ENCODE assay signal across 1 cellular context in the genomic region with DNA sequence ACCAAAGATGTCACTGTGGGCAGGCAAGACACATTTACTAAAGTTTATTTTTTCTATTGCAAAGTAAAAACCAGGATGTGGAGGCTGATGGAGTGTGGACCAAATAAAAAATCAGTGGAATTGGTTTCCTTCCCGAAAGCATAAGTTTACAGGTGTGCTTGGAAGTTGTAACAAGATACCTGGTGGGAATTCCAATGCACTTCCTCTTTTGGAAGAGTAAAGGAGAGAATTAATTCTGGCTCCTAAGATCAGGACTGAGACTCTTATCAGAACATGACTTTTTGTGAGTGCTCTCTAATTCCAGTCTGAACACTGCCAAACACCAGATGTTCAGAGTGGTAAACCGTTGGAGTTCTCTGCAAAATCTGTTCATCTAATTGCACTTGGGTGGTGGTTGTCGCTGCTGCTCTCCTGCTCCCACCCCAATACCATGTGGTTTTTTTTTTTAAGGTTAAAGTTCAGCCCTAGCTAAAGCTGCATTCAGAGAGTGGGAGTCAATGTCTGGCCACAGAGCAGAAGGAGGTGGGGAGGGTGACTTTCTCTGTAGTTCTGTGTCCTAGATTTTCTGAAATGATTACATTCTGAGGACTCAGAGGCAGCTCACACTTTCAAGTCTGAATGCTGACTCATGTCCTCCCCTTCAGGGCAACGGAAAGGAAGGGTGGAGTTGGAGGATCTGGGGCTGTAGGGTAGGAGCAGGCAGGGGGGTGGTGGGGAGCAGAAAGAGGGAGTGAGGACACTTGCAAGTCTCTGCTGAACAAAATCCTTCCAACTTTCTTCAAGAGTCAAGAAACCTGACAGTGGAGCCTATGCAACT.
A peak's percentile ranks its signal among the peaks of the same experiment; 100 is the strongest.
TF ChIP-seq lines count a peak whose summit lies in the region.

No MANE protein-coding gene starts in this region.

TF ChIP-seq in K562, 482 proteins besides CTCF, POLR2A, EP300 and RAD21 (continued from another document and continues in another):
- TF ChIP-seq, protein P1, sequence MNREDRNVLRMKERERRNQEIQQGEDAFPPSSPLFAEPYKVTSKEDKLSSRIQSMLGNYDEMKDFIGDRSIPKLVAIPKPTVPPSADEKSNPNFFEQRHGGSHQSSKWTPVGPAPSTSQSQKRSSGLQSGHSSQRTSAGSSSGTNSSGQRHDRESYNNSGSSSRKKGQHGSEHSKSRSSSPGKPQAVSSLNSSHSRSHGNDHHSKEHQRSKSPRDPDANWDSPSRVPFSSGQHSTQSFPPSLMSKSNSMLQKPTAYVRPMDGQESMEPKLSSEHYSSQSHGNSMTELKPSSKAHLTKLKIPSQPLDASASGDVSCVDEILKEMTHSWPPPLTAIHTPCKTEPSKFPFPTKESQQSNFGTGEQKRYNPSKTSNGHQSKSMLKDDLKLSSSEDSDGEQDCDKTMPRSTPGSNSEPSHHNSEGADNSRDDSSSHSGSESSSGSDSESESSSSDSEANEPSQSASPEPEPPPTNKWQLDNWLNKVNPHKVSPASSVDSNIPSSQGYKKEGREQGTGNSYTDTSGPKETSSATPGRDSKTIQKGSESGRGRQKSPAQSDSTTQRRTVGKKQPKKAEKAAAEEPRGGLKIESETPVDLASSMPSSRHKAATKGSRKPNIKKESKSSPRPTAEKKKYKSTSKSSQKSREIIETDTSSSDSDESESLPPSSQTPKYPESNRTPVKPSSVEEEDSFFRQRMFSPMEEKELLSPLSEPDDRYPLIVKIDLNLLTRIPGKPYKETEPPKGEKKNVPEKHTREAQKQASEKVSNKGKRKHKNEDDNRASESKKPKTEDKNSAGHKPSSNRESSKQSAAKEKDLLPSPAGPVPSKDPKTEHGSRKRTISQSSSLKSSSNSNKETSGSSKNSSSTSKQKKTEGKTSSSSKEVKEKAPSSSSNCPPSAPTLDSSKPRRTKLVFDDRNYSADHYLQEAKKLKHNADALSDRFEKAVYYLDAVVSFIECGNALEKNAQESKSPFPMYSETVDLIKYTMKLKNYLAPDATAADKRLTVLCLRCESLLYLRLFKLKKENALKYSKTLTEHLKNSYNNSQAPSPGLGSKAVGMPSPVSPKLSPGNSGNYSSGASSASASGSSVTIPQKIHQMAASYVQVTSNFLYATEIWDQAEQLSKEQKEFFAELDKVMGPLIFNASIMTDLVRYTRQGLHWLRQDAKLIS (CRISPR knock-in tag; IDR thresholded peaks at IDR 0.05), result no peak
- no peak for TF ChIP-seq PML (IDR thresholded peaks at IDR 0.05; ENCODE audit: low read length)
- peak; percentile 45 for TF ChIP-seq HDAC3 (IDR thresholded peaks at IDR 0.05; ENCODE audit: borderline replicate concordance, partially characterized antibody)
- TF ChIP-seq, protein P2, sequence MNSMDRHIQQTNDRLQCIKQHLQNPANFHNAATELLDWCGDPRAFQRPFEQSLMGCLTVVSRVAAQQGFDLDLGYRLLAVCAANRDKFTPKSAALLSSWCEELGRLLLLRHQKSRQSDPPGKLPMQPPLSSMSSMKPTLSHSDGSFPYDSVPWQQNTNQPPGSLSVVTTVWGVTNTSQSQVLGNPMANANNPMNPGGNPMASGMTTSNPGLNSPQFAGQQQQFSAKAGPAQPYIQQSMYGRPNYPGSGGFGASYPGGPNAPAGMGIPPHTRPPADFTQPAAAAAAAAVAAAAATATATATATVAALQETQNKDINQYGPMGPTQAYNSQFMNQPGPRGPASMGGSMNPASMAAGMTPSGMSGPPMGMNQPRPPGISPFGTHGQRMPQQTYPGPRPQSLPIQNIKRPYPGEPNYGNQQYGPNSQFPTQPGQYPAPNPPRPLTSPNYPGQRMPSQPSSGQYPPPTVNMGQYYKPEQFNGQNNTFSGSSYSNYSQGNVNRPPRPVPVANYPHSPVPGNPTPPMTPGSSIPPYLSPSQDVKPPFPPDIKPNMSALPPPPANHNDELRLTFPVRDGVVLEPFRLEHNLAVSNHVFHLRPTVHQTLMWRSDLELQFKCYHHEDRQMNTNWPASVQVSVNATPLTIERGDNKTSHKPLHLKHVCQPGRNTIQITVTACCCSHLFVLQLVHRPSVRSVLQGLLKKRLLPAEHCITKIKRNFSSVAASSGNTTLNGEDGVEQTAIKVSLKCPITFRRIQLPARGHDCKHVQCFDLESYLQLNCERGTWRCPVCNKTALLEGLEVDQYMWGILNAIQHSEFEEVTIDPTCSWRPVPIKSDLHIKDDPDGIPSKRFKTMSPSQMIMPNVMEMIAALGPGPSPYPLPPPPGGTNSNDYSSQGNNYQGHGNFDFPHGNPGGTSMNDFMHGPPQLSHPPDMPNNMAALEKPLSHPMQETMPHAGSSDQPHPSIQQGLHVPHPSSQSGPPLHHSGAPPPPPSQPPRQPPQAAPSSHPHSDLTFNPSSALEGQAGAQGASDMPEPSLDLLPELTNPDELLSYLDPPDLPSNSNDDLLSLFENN (IDR thresholded peaks at IDR 0.05; ENCODE audit: low read depth in 2 of 2, low read length in 2 of 2), result no peak
- TF ChIP-seq, protein P3, sequence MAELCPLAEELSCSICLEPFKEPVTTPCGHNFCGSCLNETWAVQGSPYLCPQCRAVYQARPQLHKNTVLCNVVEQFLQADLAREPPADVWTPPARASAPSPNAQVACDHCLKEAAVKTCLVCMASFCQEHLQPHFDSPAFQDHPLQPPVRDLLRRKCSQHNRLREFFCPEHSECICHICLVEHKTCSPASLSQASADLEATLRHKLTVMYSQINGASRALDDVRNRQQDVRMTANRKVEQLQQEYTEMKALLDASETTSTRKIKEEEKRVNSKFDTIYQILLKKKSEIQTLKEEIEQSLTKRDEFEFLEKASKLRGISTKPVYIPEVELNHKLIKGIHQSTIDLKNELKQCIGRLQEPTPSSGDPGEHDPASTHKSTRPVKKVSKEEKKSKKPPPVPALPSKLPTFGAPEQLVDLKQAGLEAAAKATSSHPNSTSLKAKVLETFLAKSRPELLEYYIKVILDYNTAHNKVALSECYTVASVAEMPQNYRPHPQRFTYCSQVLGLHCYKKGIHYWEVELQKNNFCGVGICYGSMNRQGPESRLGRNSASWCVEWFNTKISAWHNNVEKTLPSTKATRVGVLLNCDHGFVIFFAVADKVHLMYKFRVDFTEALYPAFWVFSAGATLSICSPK (IDR thresholded peaks at IDR 0.05; ENCODE audit: borderline replicate concordance), result no peak
- TF ChIP-seq ZNF764 (CRISPR knock-in tag; IDR thresholded peaks at IDR 0.05; ENCODE audit: low read depth), result no peak
- no peak for TF ChIP-seq NONO (IDR thresholded peaks at IDR 0.05; ENCODE audit: low read depth in 2 of 2, low read length in 1 of 2)
- peak; percentile 53 to 81; a peak in 3 of 4 replicates for TF ChIP-seq ARNT (IDR thresholded peaks at IDR 0.05)
- no peak for TF ChIP-seq RBM39 (optimal IDR thresholded peaks at IDR 0.05; ENCODE audit: low read depth, low read length)
- TF ChIP-seq ZNF589 (CRISPR knock-in tag; IDR thresholded peaks at IDR 0.05; ENCODE audit: low read depth), result 0 out of 2 replicates have a peak, but pooled peaks have one; percentile 24
- no peak for TF ChIP-seq PHF20 (IDR thresholded peaks at IDR 0.05; ENCODE audit: partially characterized antibody)
- TF ChIP-seq, protein P4, sequence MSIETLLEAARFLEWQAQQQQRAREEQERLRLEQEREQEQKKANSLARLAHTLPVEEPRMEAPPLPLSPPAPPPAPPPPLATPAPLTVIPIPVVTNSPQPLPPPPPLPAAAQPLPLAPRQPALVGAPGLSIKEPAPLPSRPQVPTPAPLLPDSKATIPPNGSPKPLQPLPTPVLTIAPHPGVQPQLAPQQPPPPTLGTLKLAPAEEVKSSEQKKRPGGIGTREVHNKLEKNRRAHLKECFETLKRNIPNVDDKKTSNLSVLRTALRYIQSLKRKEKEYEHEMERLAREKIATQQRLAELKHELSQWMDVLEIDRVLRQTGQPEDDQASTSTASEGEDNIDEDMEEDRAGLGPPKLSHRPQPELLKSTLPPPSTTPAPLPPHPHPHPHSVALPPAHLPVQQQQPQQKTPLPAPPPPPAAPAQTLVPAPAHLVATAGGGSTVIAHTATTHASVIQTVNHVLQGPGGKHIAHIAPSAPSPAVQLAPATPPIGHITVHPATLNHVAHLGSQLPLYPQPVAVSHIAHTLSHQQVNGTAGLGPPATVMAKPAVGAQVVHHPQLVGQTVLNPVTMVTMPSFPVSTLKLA (conservative IDR thresholded peaks at IDR 0.05), result peak in 1 of 2 experiments; percentile 66; a peak in 2 of 4 replicates
- TF ChIP-seq, protein P5, sequence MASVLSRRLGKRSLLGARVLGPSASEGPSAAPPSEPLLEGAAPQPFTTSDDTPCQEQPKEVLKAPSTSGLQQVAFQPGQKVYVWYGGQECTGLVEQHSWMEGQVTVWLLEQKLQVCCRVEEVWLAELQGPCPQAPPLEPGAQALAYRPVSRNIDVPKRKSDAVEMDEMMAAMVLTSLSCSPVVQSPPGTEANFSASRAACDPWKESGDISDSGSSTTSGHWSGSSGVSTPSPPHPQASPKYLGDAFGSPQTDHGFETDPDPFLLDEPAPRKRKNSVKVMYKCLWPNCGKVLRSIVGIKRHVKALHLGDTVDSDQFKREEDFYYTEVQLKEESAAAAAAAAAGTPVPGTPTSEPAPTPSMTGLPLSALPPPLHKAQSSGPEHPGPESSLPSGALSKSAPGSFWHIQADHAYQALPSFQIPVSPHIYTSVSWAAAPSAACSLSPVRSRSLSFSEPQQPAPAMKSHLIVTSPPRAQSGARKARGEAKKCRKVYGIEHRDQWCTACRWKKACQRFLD (CRISPR knock-in tag; IDR thresholded peaks at IDR 0.05), result peak; percentile 64; the same call in 1 of the 2 replicates
- no peak for TF ChIP-seq HIVEP1 (CRISPR knock-in tag; IDR thresholded peaks at IDR 0.05)
- TF ChIP-seq, protein P6, sequence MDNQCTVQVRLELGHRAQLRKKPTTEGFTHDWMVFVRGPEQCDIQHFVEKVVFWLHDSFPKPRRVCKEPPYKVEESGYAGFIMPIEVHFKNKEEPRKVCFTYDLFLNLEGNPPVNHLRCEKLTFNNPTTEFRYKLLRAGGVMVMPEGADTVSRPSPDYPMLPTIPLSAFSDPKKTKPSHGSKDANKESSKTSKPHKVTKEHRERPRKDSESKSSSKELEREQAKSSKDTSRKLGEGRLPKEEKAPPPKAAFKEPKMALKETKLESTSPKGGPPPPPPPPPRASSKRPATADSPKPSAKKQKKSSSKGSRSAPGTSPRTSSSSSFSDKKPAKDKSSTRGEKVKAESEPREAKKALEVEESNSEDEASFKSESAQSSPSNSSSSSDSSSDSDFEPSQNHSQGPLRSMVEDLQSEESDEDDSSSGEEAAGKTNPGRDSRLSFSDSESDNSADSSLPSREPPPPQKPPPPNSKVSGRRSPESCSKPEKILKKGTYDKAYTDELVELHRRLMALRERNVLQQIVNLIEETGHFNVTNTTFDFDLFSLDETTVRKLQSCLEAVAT (IDR thresholded peaks at IDR 0.05), result peak; percentile 10 to 37; a peak in 1 of 4 replicates
- TF ChIP-seq FOXK2 (conservative IDR thresholded peaks at IDR 0.05 in 1 of 2, IDR thresholded peaks at IDR 0.05 in 1 of 2; ENCODE audit: low read depth in 2 of 2), result peak in 1 of 2 experiments; percentile 57; a peak in 3 of 4 replicates
- TF ChIP-seq ARID1B (IDR thresholded peaks at IDR 0.05), result peak; percentile 88
- TF ChIP-seq PHB (CRISPR knock-in tag; IDR thresholded peaks at IDR 0.05), result no peak
- TF ChIP-seq, protein P7, sequence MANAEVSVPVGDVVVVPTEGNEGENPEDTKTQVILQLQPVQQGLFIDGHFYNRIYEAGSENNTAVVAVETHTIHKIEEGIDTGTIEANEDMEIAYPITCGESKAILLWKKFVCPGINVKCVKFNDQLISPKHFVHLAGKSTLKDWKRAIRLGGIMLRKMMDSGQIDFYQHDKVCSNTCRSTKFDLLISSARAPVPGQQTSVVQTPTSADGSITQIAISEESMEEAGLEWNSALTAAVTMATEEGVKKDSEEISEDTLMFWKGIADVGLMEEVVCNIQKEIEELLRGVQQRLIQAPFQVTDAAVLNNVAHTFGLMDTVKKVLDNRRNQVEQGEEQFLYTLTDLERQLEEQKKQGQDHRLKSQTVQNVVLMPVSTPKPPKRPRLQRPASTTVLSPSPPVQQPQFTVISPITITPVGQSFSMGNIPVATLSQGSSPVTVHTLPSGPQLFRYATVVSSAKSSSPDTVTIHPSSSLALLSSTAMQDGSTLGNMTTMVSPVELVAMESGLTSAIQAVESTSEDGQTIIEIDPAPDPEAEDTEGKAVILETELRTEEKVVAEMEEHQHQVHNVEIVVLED (CRISPR knock-in tag; IDR thresholded peaks at IDR 0.05), result no peak
- no peak for TF ChIP-seq SRSF7 (optimal IDR thresholded peaks at IDR 0.05; ENCODE audit: low read depth, low read length)
- TF ChIP-seq RFX5 (IDR thresholded peaks at IDR 0.05; ENCODE audit: low read depth, low read length), result no peak
- TF ChIP-seq, protein P8, sequence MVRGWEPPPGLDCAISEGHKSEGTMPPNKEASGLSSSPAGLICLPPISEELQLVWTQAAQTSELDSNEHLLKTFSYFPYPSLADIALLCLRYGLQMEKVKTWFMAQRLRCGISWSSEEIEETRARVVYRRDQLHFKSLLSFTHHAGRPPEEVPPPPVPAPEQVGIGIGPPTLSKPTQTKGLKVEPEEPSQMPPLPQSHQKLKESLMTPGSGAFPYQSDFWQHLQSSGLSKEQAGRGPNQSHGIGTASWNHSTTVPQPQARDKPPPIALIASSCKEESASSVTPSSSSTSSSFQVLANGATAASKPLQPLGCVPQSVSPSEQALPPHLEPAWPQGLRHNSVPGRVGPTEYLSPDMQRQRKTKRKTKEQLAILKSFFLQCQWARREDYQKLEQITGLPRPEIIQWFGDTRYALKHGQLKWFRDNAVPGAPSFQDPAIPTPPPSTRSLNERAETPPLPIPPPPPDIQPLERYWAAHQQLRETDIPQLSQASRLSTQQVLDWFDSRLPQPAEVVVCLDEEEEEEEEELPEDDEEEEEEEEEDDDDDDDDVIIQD (CRISPR knock-in tag; IDR thresholded peaks at IDR 0.05), result no peak
- no peak for TF ChIP-seq ZNF699 (CRISPR knock-in tag; IDR thresholded peaks at IDR 0.05; ENCODE audit: insufficient replicate concordance)
- TF ChIP-seq, protein P9, sequence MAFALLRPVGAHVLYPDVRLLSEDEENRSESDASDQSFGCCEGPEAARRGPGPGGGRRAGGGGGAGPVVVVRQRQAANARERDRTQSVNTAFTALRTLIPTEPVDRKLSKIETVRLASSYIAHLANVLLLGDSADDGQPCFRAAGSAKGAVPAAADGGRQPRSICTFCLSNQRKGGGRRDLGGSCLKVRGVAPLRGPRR (CRISPR knock-in tag; IDR thresholded peaks at IDR 0.05), result no peak
- no peak for TF ChIP-seq FOXP1 (CRISPR knock-in tag; IDR thresholded peaks at IDR 0.05)
- TF ChIP-seq PRPF4 (IDR thresholded peaks at IDR 0.05; ENCODE audit: insufficient read depth, low read depth, low read length, poor library complexity, severe bottlenecking), result no peak
- peak; percentile 81 for TF ChIP-seq NCOR1 (IDR thresholded peaks at IDR 0.05)
- peak; percentile 76 for TF ChIP-seq ETV1 (tag; conservative IDR thresholded peaks at IDR 0.05; ENCODE audit: low read depth)
- peak; percentile 52 for TF ChIP-seq TAF9B (IDR thresholded peaks at IDR 0.05; ENCODE audit: partially characterized antibody)
- no peak for TF ChIP-seq ZNF146 (CRISPR knock-in tag; IDR thresholded peaks at IDR 0.05; ENCODE audit: unreplicated experiment)
- peak in 1 of 2 experiments; percentile 31; a peak in 1 of 4 replicates for TF ChIP-seq NRF1 (conservative IDR thresholded peaks at IDR 0.05 in 1 of 2, IDR thresholded peaks at IDR 0.05 in 1 of 2)
- TF ChIP-seq TARDBP (IDR thresholded peaks at IDR 0.05), result no peak
- no peak for TF ChIP-seq GTF2A2 (tag; IDR thresholded peaks at IDR 0.05)
